Comparison of ENCODE assay signal across 10 cellular contexts in the genomic region with DNA sequence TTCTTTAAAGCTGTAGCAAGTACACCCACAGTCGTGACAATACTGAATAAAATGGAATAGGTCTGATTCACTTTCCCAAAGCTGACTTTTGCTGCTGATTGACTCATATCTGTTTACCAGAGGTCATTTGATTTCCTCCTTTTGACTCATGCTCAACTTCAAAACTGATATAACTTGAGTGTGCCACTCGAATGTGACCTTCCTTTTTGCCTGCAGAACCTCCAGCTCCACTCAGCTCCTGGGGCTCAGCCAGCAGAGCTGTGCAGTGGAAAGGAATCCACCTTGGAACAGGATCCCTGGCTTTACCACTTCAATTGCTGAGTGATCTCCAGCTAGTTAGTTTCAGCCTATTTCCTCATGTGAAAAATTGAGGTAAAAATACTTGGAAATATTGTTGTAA.
A peak's percentile ranks its signal among the peaks of the same experiment; 100 is the strongest.
DNase-seq lines count a peak whose midpoint lies in the region; ATAC-seq lines count a peak whose summit lies in the region.
"Had no signal": no experiment of that assay in that cellular context is flagged by ENCODE, and none has a peak within 500 bp of the region (broad histone marks: within the 10 kb centered on the region; RNA-seq: fewer than 3 reads in every experiment).

No MANE protein-coding gene starts in this region.

- POLR2A ChIA-PET in activated CD4-positive, alpha-beta T cell treated with anti-CD3 and anti-CD28 coated beads, Interleukin-2, amount 10 ng/mL, durations not matched to agents 7 days and 5 days (lab: Charles Lee), result no interaction called here

- no peaks in the 10 kb centered on the region for H3K36me3 ChIP-seq in SJSA1
- H3K36me3 ChIP-seq: BLaER1 treated with 17β-estradiol and CSF1 and Interleukin-3, amounts not matched to agents 10 nM and 100 nM had no signal

- peak overlapping the region; percentile 77 for H3K27ac ChIP-seq in SJSA1
- H3K27ac ChIP-seq: VCaP had no signal

- H3K4me3 ChIP-seq in SJSA1, result no peak overlapping the region
- H3K4me3 ChIP-seq: BLaER1 treated with 17β-estradiol and CSF1 and Interleukin-3, amounts not matched to agents 10 nM and 100 nM had no signal

- H3K27ac Mint-ChIP-seq in activated CD4-positive, alpha-beta T cell treated with anti-CD3 and anti-CD28 coated beads, Interleukin-2, amount 10 ng/mL, durations not matched to agents 7 days and 5 days, result no peak overlapping the region

- peaks cover 16% of the 10 kb centered on the region for H3K4me1 Mint-ChIP-seq in activated CD4-positive, alpha-beta T cell treated with anti-CD3 and anti-CD28 coated beads, Interleukin-2, amount 10 ng/mL, durations not matched to agents 7 days and 5 days

- no peaks in the 10 kb centered on the region for H3K9me3 Mint-ChIP-seq in activated CD4-positive, alpha-beta T cell treated with anti-CD3 and anti-CD28 coated beads, Interleukin-2, amount 10 ng/mL, durations not matched to agents 7 days and 5 days

- CTCF ChIA-PET in activated CD4-positive, alpha-beta T cell treated with anti-CD3 and anti-CD28 coated beads, Interleukin-2, amount 10 ng/mL, durations not matched to agents 7 days and 5 days (lab: Charles Lee), result interaction anchor here (1.2 kb wide), 1 partner anchor 8 kb away, joined by 5 read pairs; no protein-coding TSS in a partner anchor

- no peaks in the 10 kb centered on the region for H3K9me3 ChIP-seq in SJSA1 (replicated peaks)
- H3K9me3 ChIP-seq: BLaER1 treated with 17β-estradiol and CSF1 and Interleukin-3, amounts not matched to agents 10 nM and 100 nM had no signal

- H3K4me1 ChIP-seq in SJSA1 (replicated peaks), result peaks cover 40% of the 10 kb centered on the region

- DNase-seq in activated CD4-positive, alpha-beta T cell treated with anti-CD3 and anti-CD28 coated beads for 48 hours, result peak; percentile 33
- DNase-seq in activated CD4-positive, alpha-beta T cell treated with anti-CD3 and anti-CD28 coated beads, Interleukin-2, amount 10 ng/mL, durations not matched to agents 7 days and 5 days, result no peak
- DNase-seq in SJSA1 (ENCODE audit: low read depth in 1 of 2, low spot score in 2 of 2), result peak; percentile 60 to 61
- peak; percentile 88 for DNase-seq in iris pigment epithelial cell (ENCODE audit: low read depth)
- DNase-seq in islet precursor cell, result no peak
- no peak for DNase-seq in stimulated activated naive CD4-positive, alpha-beta T cell treated with Interleukin-2 at 50 U/mL for 16 hours (lab: John Stamatoyannopoulos, UW)

- H3K27me3 ChIP-seq in SJSA1 (replicated peaks), result no peaks in the 10 kb centered on the region
- H3K27me3 ChIP-seq: BLaER1 treated with 17β-estradiol and CSF1 and Interleukin-3, amounts not matched to agents 10 nM and 100 nM had no signal

- H3K4me3 Mint-ChIP-seq in activated CD4-positive, alpha-beta T cell treated with anti-CD3 and anti-CD28 coated beads, Interleukin-2, amount 10 ng/mL, durations not matched to agents 7 days and 5 days, result no peak overlapping the region

- ATAC-seq in HG02798 (IDR thresholded peaks at IDR 0.05; ENCODE audit: poor library complexity, unreplicated experiment), result peak; percentile 61
- ATAC-seq in GM19467 (IDR thresholded peaks at IDR 0.05; ENCODE audit: unreplicated experiment), result no peak

- no peaks in the 10 kb centered on the region for H3K36me3 Mint-ChIP-seq in activated CD4-positive, alpha-beta T cell treated with anti-CD3 and anti-CD28 coated beads, Interleukin-2, amount 10 ng/mL, durations not matched to agents 7 days and 5 days (ENCODE audit: low read depth)

- H3K27me3 Mint-ChIP-seq in activated CD4-positive, alpha-beta T cell treated with anti-CD3 and anti-CD28 coated beads, Interleukin-2, amount 10 ng/mL, durations not matched to agents 7 days and 5 days, result peaks cover 16% of the 10 kb centered on the region

Comparison
In these comparisons a context has a peak if more than half of its experiments do, and no peak if none do; other contexts are left out.
1. DNase-seq: peak in activated CD4-positive, alpha-beta T cell treated with anti-CD3 and anti-CD28 coated beads for 48 hours (single experiment), SJSA1 (2 of 2) and iris pigment epithelial cell (single experiment); none in activated CD4-positive, alpha-beta T cell treated with anti-CD3 and anti-CD28 coated beads, Interleukin-2, amount 10 ng/mL, durations not matched to agents 7 days and 5 days (single experiment), islet precursor cell (single experiment) and stimulated activated naive CD4-positive, alpha-beta T cell treated with Interleukin-2 at 50 U/mL for 16 hours (single experiment).